In genomic region chr16:2609827-2610470, GRCh38 we compare ENCODE assay signal across 17 cellular contexts.
"Had no signal": no experiment of that assay in that cellular context is flagged by ENCODE, and none has a peak within 500 bp of the region (broad histone marks: within the 10 kb centered on the region; RNA-seq: fewer than 3 reads in every experiment).

No MANE protein-coding gene starts in this region.

- H3K9me3 ChIP-seq: mucosa of descending colon, testis had no signal

- FAIRE-seq: small intestine had no signal

- H3K4me3 ChIP-seq: mucosa of descending colon, testis had no signal

- ATAC-seq: effector memory CD8-positive, alpha-beta T cell; foreskin keratinocyte; mucosa of descending colon; natural killer cell; stimulated activated naive CD8-positive, alpha-beta T cell treated with anti-CD3 and anti-CD28 coated beads, Interleukin-15, amount 100 ng/mL, for 72 hours; T-helper 17 cell had no signal

- H3K27me3 ChIP-seq: foreskin keratinocyte, testis had no signal

- H3K27ac ChIP-seq: foreskin keratinocyte, testis had no signal

- DNase-seq: activated B cell treated with CpG ODN at 0.5 μM for 24 hours; activated CD4-positive, alpha-beta T cell treated with anti-CD3 and anti-CD28 coated beads, Interleukin-2, amount 10 ng/mL, durations not matched to agents 7 days and 5 days; activated naive CD4-positive, alpha-beta T cell treated with anti-CD3 and anti-CD28 coated beads for 36 hours; amniotic stem cell; cerebellar nuclear complex; dermis blood vessel endothelial cell; effector memory CD8-positive, alpha-beta T cell; foreskin keratinocyte; glutamatergic neuron; hypothalamus; natural killer cell; SIG-M5; small intestine; stimulated activated naive CD8-positive, alpha-beta T cell treated with anti-CD3 and anti-CD28 coated beads, Interleukin-15, amount 100 ng/mL, for 72 hours; T-helper 17 cell; testis had no signal

- H3K4me1 ChIP-seq: foreskin keratinocyte, testis had no signal
